In the genomic region with DNA sequence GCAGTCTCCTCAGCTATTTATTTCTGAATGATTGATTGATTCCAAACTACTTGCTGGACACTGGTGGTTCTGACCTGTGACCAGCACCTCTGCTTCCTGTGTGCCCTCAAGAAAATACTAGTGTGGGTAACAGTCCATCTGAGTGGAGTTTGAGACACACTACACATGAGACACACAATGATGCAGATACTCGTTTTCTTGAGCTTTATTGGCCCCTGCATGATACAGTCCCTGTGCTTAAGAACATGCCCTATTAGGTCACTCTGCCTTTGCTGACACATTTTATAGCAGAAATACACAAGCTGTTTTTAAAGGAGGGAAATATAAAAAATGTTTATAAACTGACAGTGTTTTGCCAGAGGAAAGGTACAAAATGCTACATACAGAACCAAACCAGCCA, we compare ENCODE assay signal across 15 cellular contexts.
A peak's percentile ranks its signal among the peaks of the same experiment; 100 is the strongest.
DNase-seq lines count a peak whose midpoint lies in the region; ATAC-seq and TF ChIP-seq lines count a peak whose summit lies in the region.
"Had no signal": no experiment of that assay in that cellular context is flagged by ENCODE, and none has a peak within 500 bp of the region (broad histone marks: within the 10 kb centered on the region; RNA-seq: fewer than 3 reads in every experiment).

No MANE protein-coding gene starts in this region.

- H3K9ac ChIP-seq in iPS-15b (ENCODE audit: low read depth, low read length) (peak overlapping the region; percentile 70), neuronal stem cell (ENCODE audit: low read depth, low read length, poor library complexity) (no peak overlapping the region)

- WGBS in neuronal stem cell (ENCODE audit: extremely low coverage in 2 of 2, insufficient read length in 2 of 2, insufficient replicate concordance in 1 of 2), 2 donors, result no CpG with 5 or more reads among the region's 1 CpG

- H3K27me3 ChIP-seq in iPS-15b (ENCODE audit: control insufficient read depth, insufficient read depth, low read length), result no peaks in the 10 kb centered on the region
- H3K27me3 ChIP-seq in neuronal stem cell (ENCODE audit: control insufficient read depth in 3 of 3, insufficient read depth in 3 of 3, low read depth in 1 of 3, low read length in 3 of 3), result no peaks in the 10 kb centered on the region
- H3K27me3 ChIP-seq: Peyer's patch, upper lobe of right lung had no signal

- no peak overlapping the region for H3K4me3 Mint-ChIP-seq in activated CD8-positive, alpha-beta memory T cell treated with anti-CD3 and anti-CD28 coated beads, Interleukin-2, amount 10 ng/mL, durations not matched to agents 7 days and 5 days
- H3K4me3 Mint-ChIP-seq in stimulated activated memory B cell treated with anti-CD40 and anti-IgM and Interleukin-4, amounts not matched to agents 10 μg/mL and 1 μg/mL and 100 μg/mL, for 72 hours, result no peak overlapping the region
- H3K4me3 Mint-ChIP-seq: effector memory CD8-positive, alpha-beta T cell; T-helper 1 cell treated with Interleukin-12 subunit alpha and Interleukin-12 subunit beta and Interleukin-4 antibody, amounts not matched to agents 30 μg/mL and 1 μg/mL, for 36 hours had no signal

- no peaks in the 10 kb centered on the region for H3K9me3 Mint-ChIP-seq in activated CD8-positive, alpha-beta memory T cell treated with anti-CD3 and anti-CD28 coated beads, Interleukin-2, amount 10 ng/mL, durations not matched to agents 7 days and 5 days (ENCODE audit: low read depth)
- no peaks in the 10 kb centered on the region for H3K9me3 Mint-ChIP-seq in stimulated activated memory B cell treated with anti-CD40 and anti-IgM and Interleukin-4, amounts not matched to agents 10 μg/mL and 1 μg/mL and 100 μg/mL, for 72 hours
- H3K9me3 Mint-ChIP-seq: effector memory CD8-positive, alpha-beta T cell; T-helper 1 cell treated with Interleukin-12 subunit alpha and Interleukin-12 subunit beta and Interleukin-4 antibody, amounts not matched to agents 30 μg/mL and 1 μg/mL, for 36 hours had no signal

- CTCF ChIA-PET in activated CD8-positive, alpha-beta memory T cell treated with anti-CD3 and anti-CD28 coated beads, Interleukin-2, amount 10 ng/mL, durations not matched to agents 7 days and 5 days (lab: Charles Lee), result interaction anchor here (1.3 to 2.4 kb wide), 3 partner anchors 203 to 223 kb away, joined by 6 to 13 read pairs (median 6); no protein-coding TSS in a partner anchor

- H2BK120ac ChIP-seq in neuronal stem cell (ENCODE audit: low read depth, low read length), result no peak overlapping the region

- H3K4me2 ChIP-seq in neuronal stem cell (ENCODE audit: insufficient read depth, low read length, poor library complexity, severe bottlenecking), result no peak overlapping the region

- peaks cover 28% of the 10 kb centered on the region for H3K36me3 ChIP-seq in iPS-15b (ENCODE audit: control insufficient read depth, insufficient read depth, low read length)
- peaks cover 35 to 93% of the 10 kb centered on the region in 2 donors for H3K36me3 ChIP-seq in neuronal stem cell (replicated peaks in 1 of 2; ENCODE audit: control insufficient read depth in 2 of 2, insufficient read depth in 2 of 2, low read length in 2 of 2)

- no peak overlapping the region for H2BK5ac ChIP-seq in neuronal stem cell (ENCODE audit: low read length)

- H3K27me3 Mint-ChIP-seq in activated CD8-positive, alpha-beta memory T cell treated with anti-CD3 and anti-CD28 coated beads, Interleukin-2, amount 10 ng/mL, durations not matched to agents 7 days and 5 days, result no peaks in the 10 kb centered on the region
- no peaks in the 10 kb centered on the region for H3K27me3 Mint-ChIP-seq in stimulated activated memory B cell treated with anti-CD40 and anti-IgM and Interleukin-4, amounts not matched to agents 10 μg/mL and 1 μg/mL and 100 μg/mL, for 72 hours
- H3K27me3 Mint-ChIP-seq: effector memory CD8-positive, alpha-beta T cell had no signal

- peaks cover 22% of the 10 kb centered on the region for H3K4me1 Mint-ChIP-seq in activated CD8-positive, alpha-beta memory T cell treated with anti-CD3 and anti-CD28 coated beads, Interleukin-2, amount 10 ng/mL, durations not matched to agents 7 days and 5 days
- H3K4me1 Mint-ChIP-seq in stimulated activated memory B cell treated with anti-CD40 and anti-IgM and Interleukin-4, amounts not matched to agents 10 μg/mL and 1 μg/mL and 100 μg/mL, for 72 hours, result peaks cover 45% of the 10 kb centered on the region

- no peak overlapping the region for H3K23ac ChIP-seq in neuronal stem cell (ENCODE audit: low read depth, low read length, poor library complexity)

- H4K8ac ChIP-seq in neuronal stem cell (ENCODE audit: low read depth, low read length), result no peak overlapping the region

- H3K27ac ChIP-seq in VCaP (peak overlapping the region; percentile 51), neuronal stem cell (replicated peaks; ENCODE audit: low read length) (no peak overlapping the region)
- H3K27ac ChIP-seq: upper lobe of right lung had no signal

- H3K18ac ChIP-seq in neuronal stem cell (ENCODE audit: low read length), result no peak overlapping the region

- no peak overlapping the region for H3K4me3 ChIP-seq in iPS-15b (ENCODE audit: low read depth, low read length)
- H3K4me3 ChIP-seq in neuronal stem cell (ENCODE audit: low read length in 2 of 2), result no peak overlapping the region
- H3K4me3 ChIP-seq: Peyer's patch, upper lobe of right lung had no signal

- H3K27ac Mint-ChIP-seq in activated CD8-positive, alpha-beta memory T cell treated with anti-CD3 and anti-CD28 coated beads, Interleukin-2, amount 10 ng/mL, durations not matched to agents 7 days and 5 days, result peak overlapping the region; percentile 38
- H3K27ac Mint-ChIP-seq in stimulated activated memory B cell treated with anti-CD40 and anti-IgM and Interleukin-4, amounts not matched to agents 10 μg/mL and 1 μg/mL and 100 μg/mL, for 72 hours, result peak overlapping the region; percentile 59
- H3K27ac Mint-ChIP-seq: T-helper 1 cell treated with Interleukin-12 subunit alpha and Interleukin-12 subunit beta and Interleukin-4 antibody, amounts not matched to agents 30 μg/mL and 1 μg/mL, for 36 hours had no signal

- H2AFZ ChIP-seq in neuronal stem cell (ENCODE audit: low read length), result no peak overlapping the region

- ATAC-seq in activated CD8-positive, alpha-beta memory T cell treated with anti-CD3 and anti-CD28 coated beads, Interleukin-2, amount 10 ng/mL, durations not matched to agents 7 days and 5 days, result no peak
- ATAC-seq in stimulated activated memory B cell treated with anti-CD40 and anti-IgM and Interleukin-4, amounts not matched to agents 10 μg/mL and 1 μg/mL and 100 μg/mL, for 72 hours, result no peak
- ATAC-seq in GM19324 (IDR thresholded peaks at IDR 0.05; ENCODE audit: low FRiP score, unreplicated experiment), result no peak
- ATAC-seq in HG03565 (IDR thresholded peaks at IDR 0.05; ENCODE audit: unreplicated experiment), result no peak
- ATAC-seq: effector memory CD8-positive, alpha-beta T cell; upper lobe of right lung had no signal

- H3K9me3 ChIP-seq in iPS-15b (ENCODE audit: control insufficient read depth, insufficient read depth, low read length) (no peaks in the 10 kb centered on the region), neuronal stem cell (replicated peaks in 1 of 2; ENCODE audit: control insufficient read depth in 2 of 2, insufficient read depth in 1 of 2, low read depth in 1 of 2, low read length in 2 of 2) (no peaks in the 10 kb centered on the region)
- H3K9me3 ChIP-seq: Peyer's patch, upper lobe of right lung had no signal

- TF ChIP-seq CTCF in VCaP (conservative IDR thresholded peaks at IDR 0.05), result no peak

- no peak overlapping the region for H3K4ac ChIP-seq in neuronal stem cell (ENCODE audit: low read length)

- peaks cover 22% of the 10 kb centered on the region for H3K4me1 ChIP-seq in iPS-15b (ENCODE audit: control insufficient read depth, insufficient read depth, low read length)
- peaks cover 12 to 20% of the 10 kb centered on the region in 2 donors for H3K4me1 ChIP-seq in neuronal stem cell (ENCODE audit: control insufficient read depth in 2 of 2, insufficient read depth in 1 of 2, low read depth in 1 of 2, low read length in 2 of 2)

- H4K91ac ChIP-seq in neuronal stem cell (ENCODE audit: low read depth, low read length, poor library complexity), result no peak overlapping the region

- no peak overlapping the region for H2AK5ac ChIP-seq in neuronal stem cell (ENCODE audit: low read depth, low read length)

- H3K79me1 ChIP-seq in neuronal stem cell (ENCODE audit: low read depth, low read length), result peaks cover 2% of the 10 kb centered on the region

- H3K36me3 Mint-ChIP-seq in activated CD8-positive, alpha-beta memory T cell treated with anti-CD3 and anti-CD28 coated beads, Interleukin-2, amount 10 ng/mL, durations not matched to agents 7 days and 5 days, result peaks cover 22% of the 10 kb centered on the region
- peaks cover 54% of the 10 kb centered on the region for H3K36me3 Mint-ChIP-seq in stimulated activated memory B cell treated with anti-CD40 and anti-IgM and Interleukin-4, amounts not matched to agents 10 μg/mL and 1 μg/mL and 100 μg/mL, for 72 hours

- no peak for DNase-seq in activated CD8-positive, alpha-beta memory T cell treated with anti-CD3 and anti-CD28 coated beads, Interleukin-2, amount 10 ng/mL, durations not matched to agents 7 days and 5 days
- no peak for DNase-seq in activated CD8-positive, alpha-beta memory T cell treated with anti-CD3 and anti-CD28 coated beads, Interleukin-2, amount 50 U/mL, for 48 hours
- DNase-seq in neuronal stem cell (ENCODE audit: low spot score), result no peak
- DNase-seq: ACHN; effector memory CD8-positive, alpha-beta T cell; NCI-H1092 treated with DMSO at 0.1 percent for 48 hours; NCI-H446 treated with DMSO at 0.1 percent for 48 hours; Peyer's patch had no signal

- H2BK15ac ChIP-seq in neuronal stem cell (ENCODE audit: low read length), result no peak overlapping the region

- no peak overlapping the region for H2BK12ac ChIP-seq in neuronal stem cell (ENCODE audit: low read length)

- H3K14ac ChIP-seq in neuronal stem cell (ENCODE audit: low read length), result no peak overlapping the region
